ENCODE assay signal across 8 cellular contexts in genomic region chr12:38424436-38424835, GRCh38.
"Had no signal": no experiment of that assay in that cellular context is flagged by ENCODE, and none has a peak within 500 bp of the region (broad histone marks: within the 10 kb centered on the region; RNA-seq: fewer than 3 reads in every experiment).

No MANE protein-coding gene starts in this region.

- H3K9ac ChIP-seq: GM23248 had no signal

- H3K4me3 ChIP-seq: GM23248, K562 had no signal

- H2AFZ ChIP-seq: GM23248 had no signal

- H3K4me3 Mint-ChIP-seq: H9 had no signal

- H3K27ac Mint-ChIP-seq: H9 had no signal

- ATAC-seq: K562 had no signal

- DNase-seq: GM23248, GOT3, H9, HCEC 1CT, IMR-90, KG1 had no signal

- H3K27ac ChIP-seq: GM23248, HL-60 had no signal
